ENCODE assay signal across 8 cellular contexts in genomic region chr2:172094319-172095145, GRCh38. TPM values are rescaled to one million over a fixed set of nuclear protein-coding genes. Genes with fewer than 3 reads are reported as not detected.
DNase-seq lines count a peak whose midpoint lies in the region; ATAC-seq, FAIRE-seq and TF ChIP-seq lines count a peak whose summit lies in the region.

No MANE protein-coding gene starts in this region.

- dilution Hi-C loops in endothelial cell of umbilical vein (cut with MboI; ENCODE audit: extremely low pct_ligation_motif_present, low sequenced_read_pairs): no loop called here

- H3K79me2 ChIP-seq in PC-3 (ENCODE audit: low read length) (no peaks in the 10 kb centered on the region), endothelial cell of umbilical vein (ENCODE audit: control insufficient read depth, insufficient read depth, low read length) (no peaks in the 10 kb centered on the region), osteoblast (ENCODE audit: insufficient read depth, low read length) (no peaks in the 10 kb centered on the region)

- H3K27me3 ChIP-seq in PC-3 (ENCODE audit: low read length): no peaks in the 10 kb centered on the region
- peaks cover 55 to 86% of the 10 kb centered on the region in 2 experiments for H3K27me3 ChIP-seq in endothelial cell of umbilical vein (ENCODE audit: control insufficient read depth in 2 of 2, insufficient read depth in 2 of 2, low read length in 2 of 2)
- H3K27me3 ChIP-seq in osteoblast (ENCODE audit: insufficient read depth, low read length): peaks cover 39% of the 10 kb centered on the region

- peak overlapping the region; percentile 97 for H3K4me3 ChIP-seq in PC-3 (ENCODE audit: low read length)
- H3K4me3 ChIP-seq in endothelial cell of umbilical vein (replicated peaks in 1 of 3; ENCODE audit: insufficient read depth in 1 of 3, low read depth in 1 of 3, low read length in 3 of 3): peak overlapping the region in 2 of 3 experiments; percentile 22 to 37
- peak overlapping the region; percentile 87 for H3K4me3 ChIP-seq in osteoblast (ENCODE audit: insufficient read depth, low read length)

- CTCF ChIA-PET in PC-3 (lab: Charles Lee) (no interaction called here), endothelial cell of umbilical vein (lab: Charles Lee) (interaction anchor here (1.3 kb wide), 2 partner anchors 11 to 12 kb away, joined by 4 to 5 read pairs; no protein-coding TSS in a partner anchor)

- intact Hi-C loops in PC-3 (cut with micrococcal nuclease): loop anchor here (1.0 to 2.0 kb wide), 3 partner anchors 9 to 94 kb away; partner anchors contain the start of gene DLX1
- intact Hi-C loops in endothelial cell of umbilical vein (cut with micrococcal nuclease): no loop called here

- no peaks in the 10 kb centered on the region for H3K9me1 ChIP-seq in endothelial cell of umbilical vein (replicated peaks; ENCODE audit: control insufficient read depth, extremely low read depth, insufficient read depth, low read length)

- H3K9me2 ChIP-seq in PC-3 (replicated peaks; ENCODE audit: low read length): no peaks in the 10 kb centered on the region

- peak; percentile 66 for DNase-seq in NCI-H748 (lab: John Stamatoyannopoulos, UW; ENCODE audit: unreplicated experiment)
- no peak for DNase-seq in NCI-H748 treated with DMSO at 0.1 percent for 48 hours (lab: John Stamatoyannopoulos, UW)
- DNase-seq in PC-3: peak; percentile 38
- no peak for DNase-seq in endothelial cell of umbilical vein (ENCODE audit: low read depth, low spot score)
- peak; percentile 94 for DNase-seq in osteoblast (ENCODE audit: insufficient read length, low spot score, missing footprints)
- no peak for DNase-seq in hypothalamus (lab: John Stamatoyannopoulos, UW)
- DNase-seq in stimulated activated CD8-positive, alpha-beta memory T cell treated with anti-CD3 and anti-CD28 coated beads, Interleukin-4, amount 100 ng/mL, for 48 hours: no peak

- H3K27ac ChIP-seq in PC-3 (ENCODE audit: low read length) (peak overlapping the region; percentile 93), endothelial cell of umbilical vein (ENCODE audit: insufficient read depth, low read depth, low read length) (no peak overlapping the region), osteoblast (ENCODE audit: low read depth, low read length) (peak overlapping the region; percentile 90)

- ATAC-seq in PC-3: no peak
- no peak for ATAC-seq in HG03521 (IDR thresholded peaks at IDR 0.05; ENCODE audit: unreplicated experiment)

- no peak for TF ChIP-seq CTCF in PC-3 (conservative IDR thresholded peaks at IDR 0.05; ENCODE audit: low read depth, low read length)
- TF ChIP-seq CTCF in endothelial cell of umbilical vein (IDR thresholded peaks at IDR 0.05; ENCODE audit: extremely low read depth in 1 of 2, insufficient read depth in 1 of 2, low read depth in 1 of 2, low read length in 2 of 2): no peak
- TF ChIP-seq CTCF in osteoblast (IDR thresholded peaks at IDR 0.05; ENCODE audit: extremely low read depth, low read depth, low read length): no peak

- H2AFZ ChIP-seq in PC-3 (ENCODE audit: low read length) (peak overlapping the region; percentile 97), endothelial cell of umbilical vein (ENCODE audit: low read depth, low read length) (peak overlapping the region; percentile 31), osteoblast (ENCODE audit: low read length) (peak overlapping the region; percentile 85)

- FAIRE-seq in endothelial cell of umbilical vein (lab: Jason Lieb, UNC): peak; percentile 77

- H3K4me2 ChIP-seq in PC-3 (ENCODE audit: low read length): peak overlapping the region; percentile 100
- H3K4me2 ChIP-seq in endothelial cell of umbilical vein (ENCODE audit: insufficient read depth, low read length): peak overlapping the region; percentile 65
- peak overlapping the region; percentile 93 for H3K4me2 ChIP-seq in osteoblast (ENCODE audit: insufficient read depth, low read length)

- POLR2A ChIA-PET in PC-3 (lab: Charles Lee; ENCODE audit: unreplicated experiment): interaction anchor here (0.7 kb wide), 1 partner anchor 334 kb away, joined by 6 read pairs; no protein-coding TSS in a partner anchor
- POLR2A ChIA-PET in endothelial cell of umbilical vein (lab: Charles Lee): no interaction called here

- H3K9ac ChIP-seq in PC-3 (ENCODE audit: low read length): peak overlapping the region; percentile 90
- H3K9ac ChIP-seq in endothelial cell of umbilical vein (replicated peaks; ENCODE audit: extremely low read depth, insufficient read depth, low read length): no peak overlapping the region

- TF ChIP-seq POLR2A in endothelial cell of umbilical vein (IDR thresholded peaks at IDR 0.05; ENCODE audit: low read depth, low read length): no peak

- H3K4me1 ChIP-seq in PC-3 (ENCODE audit: insufficient read depth, low read length) (peaks cover 27% of the 10 kb centered on the region), endothelial cell of umbilical vein (ENCODE audit: control insufficient read depth, extremely low read depth, insufficient read depth, low read length) (peaks cover 30% of the 10 kb centered on the region), osteoblast (ENCODE audit: insufficient read depth, low read length) (peaks cover 36% of the 10 kb centered on the region)

- no peaks in the 10 kb centered on the region for H3K36me3 ChIP-seq in PC-3 (ENCODE audit: low read depth, low read length)
- H3K36me3 ChIP-seq in endothelial cell of umbilical vein (ENCODE audit: control insufficient read depth in 2 of 2, extremely low read depth in 1 of 2, insufficient read depth in 2 of 2, low read length in 2 of 2): no peaks in the 10 kb centered on the region
- H3K36me3 ChIP-seq in osteoblast (ENCODE audit: insufficient read depth, low read length): no peaks in the 10 kb centered on the region

- H3K9me3 ChIP-seq in PC-3 (ENCODE audit: low read length) (no peaks in the 10 kb centered on the region), endothelial cell of umbilical vein (replicated peaks; ENCODE audit: control insufficient read depth, insufficient read depth, low read length) (no peaks in the 10 kb centered on the region), osteoblast (ENCODE audit: low read depth, low read length) (no peaks in the 10 kb centered on the region)

- H4K20me1 ChIP-seq in PC-3 (ENCODE audit: low read length) (no peaks in the 10 kb centered on the region), endothelial cell of umbilical vein (replicated peaks; ENCODE audit: control insufficient read depth, extremely low read depth, insufficient read depth, low read length) (no peaks in the 10 kb centered on the region), osteoblast (ENCODE audit: insufficient read depth, low read length) (no peaks in the 10 kb centered on the region)

- BruUV-seq in PC-3 (replicated peaks; lab: Mats Ljungman, UMichigan): no TSS peak
- BruUV-seq in endothelial cell of umbilical vein (replicated peaks; lab: Mats Ljungman, UMichigan): no TSS peak

- peaks cover 7% of the 10 kb centered on the region for H3F3A ChIP-seq in PC-3 (ENCODE audit: low read length, unreplicated experiment)

TF ChIP-seq in endothelial cell of umbilical vein, 7 proteins besides CTCF, POLR2A, EP300 and RAD21:
- TF ChIP-seq GATA2 (IDR thresholded peaks at IDR 0.05; ENCODE audit: insufficient read depth, insufficient read length, low read depth, low read length): no peak
- no peak for TF ChIP-seq FOS (IDR thresholded peaks at IDR 0.05; ENCODE audit: borderline replicate concordance, insufficient read depth, low read length)
- TF ChIP-seq POLR2AphosphoS5 (IDR thresholded peaks at IDR 0.05; ENCODE audit: insufficient read depth, low read depth, low read length): no peak
- no peak for TF ChIP-seq MAX (IDR thresholded peaks at IDR 0.05; ENCODE audit: insufficient read depth, insufficient read length)
- no peak for TF ChIP-seq JUN (IDR thresholded peaks at IDR 0.05; ENCODE audit: borderline replicate concordance, insufficient read depth, insufficient read length, low read depth)
- peak; percentile 77 for TF ChIP-seq EZH2 (IDR thresholded peaks at IDR 0.05; ENCODE audit: borderline replicate concordance, low read depth, low read length, severe bottlenecking)
- no peak for TF ChIP-seq MYC (IDR thresholded peaks at IDR 0.05; ENCODE audit: low read depth, low read length)

RNA-seq across cellular contexts. Expression of gene DLX2, which starts 8.2 kb away (rescaled TPM):
- total RNA-seq in PC-3 (2014; rRNA removed): 0.29 and 1.4 TPM in 2 replicates
- not detected in 2 replicates for total RNA-seq in endothelial cell of umbilical vein
- not detected in 2 replicates for polyA plus RNA-seq in endothelial cell of umbilical vein
- 0.03 TPM in 1 of 2 replicates, not detected in the other for polyA plus RNA-seq in endothelial cell of umbilical vein (2011; cell fraction: cytosol; rRNA removed)
- not detected in 2 replicates for polyA plus RNA-seq in endothelial cell of umbilical vein (2011; cell fraction: nucleus; rRNA removed)
- not detected in 2 replicates for polyA plus RNA-seq in endothelial cell of umbilical vein (2012)
- not detected in 2 replicates for polyA minus RNA-seq in endothelial cell of umbilical vein
- 0.82 TPM for polyA minus RNA-seq in endothelial cell of umbilical vein (2011; cell fraction: cytosol; rRNA and poly(A)+ RNA removed)
- polyA minus RNA-seq in endothelial cell of umbilical vein (2011; cell fraction: nucleus; rRNA and poly(A)+ RNA removed): not detected in 2 replicates
- total RNA-seq in osteoblast: 0.36 and 0.59 TPM in 2 replicates

RNA-seq across cellular contexts. Expression of gene DLX1, which starts 9.2 kb away (rescaled TPM):
- total RNA-seq in PC-3 (2014; rRNA removed) (7.6 and 13.2 TPM in 2 replicates), endothelial cell of umbilical vein (not detected in 2 replicates), osteoblast (1.8 and 2.4 TPM in 2 replicates)
- polyA plus RNA-seq in endothelial cell of umbilical vein: 0.12 and 0.14 TPM in 2 replicates
- polyA plus RNA-seq in endothelial cell of umbilical vein (2011; cell fraction: cytosol; rRNA removed): 0.06 and 0.09 TPM in 2 replicates
- 0.21 and 0.42 TPM in 2 replicates for polyA plus RNA-seq in endothelial cell of umbilical vein (2011; cell fraction: nucleus; rRNA removed)
- polyA plus RNA-seq in endothelial cell of umbilical vein (2012): not detected in 2 replicates
- 0.36 TPM in 1 of 2 replicates, not detected in the other for polyA minus RNA-seq in endothelial cell of umbilical vein
- 1.2 TPM for polyA minus RNA-seq in endothelial cell of umbilical vein (2011; cell fraction: cytosol; rRNA and poly(A)+ RNA removed)
- polyA minus RNA-seq in endothelial cell of umbilical vein (2011; cell fraction: nucleus; rRNA and poly(A)+ RNA removed): not detected in 2 replicates

Comparison
In these comparisons a context has a peak if more than half of its experiments do, and no peak if none do; other contexts are left out.
1. DNase-seq: peak in NCI-H748 (single experiment), PC-3 (single experiment) and osteoblast (single experiment); none in NCI-H748 treated with DMSO at 0.1 percent for 48 hours (single experiment), endothelial cell of umbilical vein (single experiment), hypothalamus (0 of 51) and stimulated activated CD8-positive, alpha-beta memory T cell treated with anti-CD3 and anti-CD28 coated beads, Interleukin-4, amount 100 ng/mL, for 48 hours (single experiment).
2. H2AFZ ChIP-seq: peak in every context shown above with its lines; median percentile 97 in PC-3; 85 in osteoblast; 31 in endothelial cell of umbilical vein.
3. H3K4me3 ChIP-seq: peak in every context shown above with its lines; median percentile 97 in PC-3; 87 in osteoblast; 30 in endothelial cell of umbilical vein.
4. Peak in every context shown above with its lines, with median percentiles within 50 percentile points of each other: H3K4me2 ChIP-seq.